ENCODE assay signal across 10 cellular contexts in the genomic region with DNA sequence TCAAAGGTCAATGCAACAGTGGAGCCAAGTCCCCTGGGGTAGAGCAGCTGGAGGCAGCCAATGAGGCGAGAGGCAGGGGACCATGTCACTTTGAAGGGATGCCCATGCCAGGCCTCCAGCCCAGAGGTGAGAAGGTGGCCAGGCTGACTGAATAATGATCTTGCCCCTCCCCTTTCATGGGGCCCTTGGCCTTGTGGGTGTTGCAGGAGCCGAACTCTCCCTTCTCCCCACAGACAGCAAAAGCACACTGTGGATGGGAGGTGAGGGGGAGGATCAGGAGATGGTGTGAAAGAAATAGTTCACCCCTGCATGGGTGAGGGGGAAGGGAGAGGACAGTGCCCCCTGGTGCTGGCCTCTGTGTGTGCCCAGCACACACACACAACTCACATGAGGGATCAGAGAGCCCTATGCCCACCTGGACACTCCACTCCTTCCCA. TPM values are rescaled to one million over a fixed set of nuclear protein-coding genes. Genes with fewer than 3 reads are reported as not detected.
DNase-seq lines count a peak whose midpoint lies in the region; ATAC-seq and TF ChIP-seq lines count a peak whose summit lies in the region.
"Had no signal": no experiment of that assay in that cellular context is flagged by ENCODE, and none has a peak within 500 bp of the region (broad histone marks: within the 10 kb centered on the region; RNA-seq: fewer than 3 reads in every experiment).

No MANE protein-coding gene starts in this region.

- no peak overlapping the region for H3K4me3 ChIP-seq in testis

- H3K27ac ChIP-seq in foreskin keratinocyte = no peak overlapping the region
- no peak overlapping the region for H3K27ac ChIP-seq in testis

- ATAC-seq in foreskin keratinocyte = no peak
- no peak for ATAC-seq in GM18909 (IDR thresholded peaks at IDR 0.05; ENCODE audit: poor library complexity, unreplicated experiment)

- peak; percentile 42 for TF ChIP-seq CTCF in foreskin keratinocyte (conservative IDR thresholded peaks at IDR 0.05)
- no peak for TF ChIP-seq CTCF in testis (IDR thresholded peaks at IDR 0.05)

- WGBS in testis, 2 donors = 70 to 75% methylated on average over 2 of the region's 2 CpGs

- DNase-seq in stimulated activated naive CD4-positive, alpha-beta T cell treated with Interleukin-2 at 50 U/mL for 16 hours (lab: John Stamatoyannopoulos, UW) = peak; percentile 29
- DNase-seq in stimulated activated naive CD4-positive, alpha-beta T cell (lab: John Stamatoyannopoulos, UW) = no peak
- peak; percentile 59 for DNase-seq in activated CD4-positive, alpha-beta T cell treated with anti-CD3 and anti-CD28 coated beads for 48 hours
- DNase-seq in foreskin keratinocyte = no peak
- no peak for DNase-seq in NCI-H1694 treated with DMSO at 0.1 percent for 48 hours (lab: John Stamatoyannopoulos, UW)
- no peak for DNase-seq in 8988T
- DNase-seq in testis = no peak
- DNase-seq: effector CD4-positive, alpha-beta T cell; naive thymus-derived CD8-positive, alpha-beta T cell had no signal

- TF ChIP-seq POLR2A in testis (IDR thresholded peaks at IDR 0.05) = no peak

- intact Hi-C loops in testis (cut with DNase I; ENCODE audit: low total_unique reads) = no loop called here

- peaks cover 86% of the 10 kb centered on the region for H3K27me3 ChIP-seq in foreskin keratinocyte
- no peaks in the 10 kb centered on the region for H3K27me3 ChIP-seq in testis

- no peaks in the 10 kb centered on the region for H3K9me3 ChIP-seq in testis

- H3K4me1 ChIP-seq in foreskin keratinocyte = no peaks in the 10 kb centered on the region
- H3K4me1 ChIP-seq in testis = no peaks in the 10 kb centered on the region

- no peaks in the 10 kb centered on the region for H3K36me3 ChIP-seq in testis (ENCODE audit: low read depth, missing control alignments)

RNA-seq across cellular contexts. Expression of gene TBX21, which starts 15.8 kb away (rescaled TPM):
- not detected in 2 replicates for total RNA-seq in foreskin keratinocyte
- polyA plus RNA-seq in foreskin keratinocyte = not detected in 2 replicates
- 1 to 10 TPM; 1.8 to 2.2 TPM for total RNA-seq in testis
- polyA plus RNA-seq in testis (ENCODE audit: insufficient read depth, low read depth, low replicate concordance) = 1.1 TPM

RNA-seq across cellular contexts. Expression of gene TBKBP1, which starts 23.3 kb away (rescaled TPM):
- 7.3 and 8.7 TPM in 2 replicates for total RNA-seq in foreskin keratinocyte
- 6.2 and 6.9 TPM in 2 replicates for polyA plus RNA-seq in foreskin keratinocyte
- total RNA-seq in testis = 10 to 100 TPM; 23.3 TPM
- polyA plus RNA-seq in testis (ENCODE audit: insufficient read depth, low read depth, low replicate concordance) = 21.9 TPM

Comparison
In these comparisons a context has a peak if more than half of its experiments do, and no peak if none do; other contexts are left out.
1. DNase-seq: peak in stimulated activated naive CD4-positive, alpha-beta T cell treated with Interleukin-2 at 50 U/mL for 16 hours (single experiment) and activated CD4-positive, alpha-beta T cell treated with anti-CD3 and anti-CD28 coated beads for 48 hours (single experiment); none in stimulated activated naive CD4-positive, alpha-beta T cell (0 of 6), foreskin keratinocyte (0 of 2), NCI-H1694 treated with DMSO at 0.1 percent for 48 hours (single experiment), 8988T (single experiment) and testis (single experiment).